ENCODE assay signal across 6 cellular contexts in the genomic region with DNA sequence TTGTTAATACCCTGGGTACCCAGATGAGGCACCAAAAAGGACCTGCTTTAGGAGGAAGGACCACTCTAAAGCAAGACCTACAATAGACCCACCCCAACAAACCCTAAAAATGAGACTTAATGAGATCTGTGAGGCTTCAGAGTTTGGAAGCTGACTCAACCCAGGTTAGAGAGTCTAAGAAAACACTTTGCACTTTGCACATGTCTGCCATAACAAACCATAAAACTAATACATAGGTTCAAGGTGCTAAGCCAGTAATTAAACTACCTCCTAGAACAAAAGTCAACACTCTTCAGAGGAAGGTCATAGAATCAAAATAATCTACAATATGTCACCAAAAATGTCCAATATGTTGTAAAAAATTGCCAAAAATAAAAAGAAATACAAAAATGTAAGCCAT.
"Had no signal": no experiment of that assay in that cellular context is flagged by ENCODE, and none has a peak within 500 bp of the region (broad histone marks: within the 10 kb centered on the region; RNA-seq: fewer than 3 reads in every experiment).

No MANE protein-coding gene starts in this region.

- FAIRE-seq: HepG2, HTR-8/SVneo, K562 had no signal

- ATAC-seq: HepG2, K562 had no signal

- DNase-seq: IMR-90, KBM-7 had no signal

- H3K27ac ChIP-seq: HL-60 had no signal

- H3K4me3 ChIP-seq: K562 had no signal
